12 cellular contexts compared by ENCODE assay signal in the genomic region with DNA sequence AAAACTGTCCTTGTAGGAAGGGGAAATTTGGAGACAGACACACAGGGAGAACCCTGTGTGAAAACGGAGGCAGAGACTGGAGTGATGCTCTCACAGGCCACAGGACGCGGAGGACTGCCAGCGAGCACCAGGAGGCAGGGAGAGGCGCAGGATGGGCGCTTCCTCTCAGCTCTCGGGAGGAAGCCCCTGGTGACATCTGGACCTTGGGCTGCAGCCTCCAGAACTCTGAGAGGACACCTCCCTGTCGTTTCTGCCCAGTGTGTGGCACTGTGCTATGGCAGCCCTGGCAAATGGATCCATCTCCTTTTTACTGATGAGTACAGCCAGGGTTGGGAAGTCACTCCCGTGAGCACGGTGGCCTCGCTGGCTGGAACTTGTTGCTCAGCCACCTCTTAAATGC.
"Had no signal": no experiment of that assay in that cellular context is flagged by ENCODE, and none has a peak within 500 bp of the region (broad histone marks: within the 10 kb centered on the region; RNA-seq: fewer than 3 reads in every experiment).

No MANE protein-coding gene starts in this region.

- H3K9me3 ChIP-seq: ascending aorta, esophagus squamous epithelium, left lung, SJSA1, tibial nerve had no signal

- H3K36me3 Mint-ChIP-seq: memory B cell; stimulated activated memory B cell treated with anti-CD40 and anti-IgM and Interleukin-4, amounts not matched to agents 10 μg/mL and 1 μg/mL and 100 μg/mL, for 72 hours had no signal

- H3K9me3 Mint-ChIP-seq: activated T-cell treated with anti-CD3 and anti-CD28 coated beads, Interleukin-2, amount 50 U/mL, for 4 hours; memory B cell; stimulated activated memory B cell treated with anti-CD40 and anti-IgM and Interleukin-4, amounts not matched to agents 10 μg/mL and 1 μg/mL and 100 μg/mL, for 72 hours had no signal

- DNase-seq: activated gamma-delta T cell treated with Interleukin-2 at 50 U/mL for 16 hours; activated T-cell treated with anti-CD3 and anti-CD28 coated beads, Interleukin-2, amount 50 U/mL, for 4 hours; esophagus squamous epithelium; foreskin fibroblast; left lung; WERI-Rb-1 had no signal

- H3K4me1 ChIP-seq: ascending aorta, esophagus squamous epithelium, left lung had no signal

- ATAC-seq: activated T-cell treated with anti-CD3 and anti-CD28 coated beads, Interleukin-2, amount 50 U/mL, for 4 hours; left lung had no signal

- H3K36me3 ChIP-seq: ascending aorta, esophagus squamous epithelium, left lung, SJSA1, tibial nerve, WERI-Rb-1 had no signal

- H3K27ac ChIP-seq: ascending aorta, esophagus squamous epithelium, left lung, SJSA1, skin epidermis, tibial nerve, WERI-Rb-1 had no signal

- H3K4me3 ChIP-seq: ascending aorta, esophagus squamous epithelium, left lung, SJSA1, skin epidermis, tibial nerve had no signal

- H3K27me3 ChIP-seq: ascending aorta, esophagus squamous epithelium, left lung, SJSA1, tibial nerve had no signal

- H3K4me3 Mint-ChIP-seq: activated T-cell treated with anti-CD3 and anti-CD28 coated beads, Interleukin-2, amount 50 U/mL, for 4 hours; memory B cell; stimulated activated memory B cell treated with anti-CD40 and anti-IgM and Interleukin-4, amounts not matched to agents 10 μg/mL and 1 μg/mL and 100 μg/mL, for 72 hours had no signal

- H3K27ac Mint-ChIP-seq: memory B cell; stimulated activated memory B cell treated with anti-CD40 and anti-IgM and Interleukin-4, amounts not matched to agents 10 μg/mL and 1 μg/mL and 100 μg/mL, for 72 hours had no signal
